ENCODE assay signal across 1 cellular context in genomic region chr10:73809061-73809818, GRCh38.
TF ChIP-seq lines count a peak whose summit lies in the region.

No MANE protein-coding gene starts in this region.

TF ChIP-seq in HEK293T, 16 proteins besides CTCF, POLR2A, EP300 and RAD21 (continued from another document):
- TF ChIP-seq ZNF384 (IDR thresholded peaks at IDR 0.05) (no peak), L3MBTL2 (conservative IDR thresholded peaks at IDR 0.05) (no peak), FOXM1 (IDR thresholded peaks at IDR 0.05; ENCODE audit: borderline replicate concordance) (no peak), SP1 (IDR thresholded peaks at IDR 0.05) (no peak), FOXK2 (IDR thresholded peaks at IDR 0.05) (no peak)
